In genomic region chr7:46396501-46396900, GRCh38 we compare ENCODE assay signal across 27 cellular contexts.
A peak's percentile ranks its signal among the peaks of the same experiment; 100 is the strongest.
DNase-seq lines count a peak whose midpoint lies in the region; ATAC-seq and TF ChIP-seq lines count a peak whose summit lies in the region.
"Had no signal": no experiment of that assay in that cellular context is flagged by ENCODE, and none has a peak within 500 bp of the region (broad histone marks: within the 10 kb centered on the region; RNA-seq: fewer than 3 reads in every experiment).

No MANE protein-coding gene starts in this region.

- in situ Hi-C loops in GM23248 (cut with MboI): no loop called here
- in situ Hi-C loops in gastrocnemius medialis (cut with MboI; ENCODE audit: low sequenced_read_pairs in 4 of 4): no loop called here

- H3K27me3 ChIP-seq in GM23248 (replicated peaks; ENCODE audit: insufficient read depth) (no peaks in the 10 kb centered on the region), gastrocnemius medialis (no peaks in the 10 kb centered on the region)

- H3K27me3 Mint-ChIP-seq in osteocyte (ENCODE audit: unreplicated experiment): peaks cover 3% of the 10 kb centered on the region

- H3K9me3 Mint-ChIP-seq in osteocyte (ENCODE audit: unreplicated experiment): peaks cover under 1% of the 10 kb centered on the region

- peaks cover 3% of the 10 kb centered on the region for H3K36me3 Mint-ChIP-seq in osteocyte (ENCODE audit: unreplicated experiment)
- H3K36me3 Mint-ChIP-seq: CD8-positive, alpha-beta T cell had no signal

- H3K9me2 ChIP-seq in GM23248 (ENCODE audit: insufficient read depth): no peaks in the 10 kb centered on the region

- H4K20me1 ChIP-seq in GM23248 (ENCODE audit: insufficient read depth): no peaks in the 10 kb centered on the region

- no peaks in the 10 kb centered on the region; the same call in 1 of the 2 replicates for H3F3A ChIP-seq in GM23248 (ENCODE audit: insufficient read depth)

- DNase-seq in AG08395 (ENCODE audit: low spot score): peak; percentile 28
- DNase-seq in GM23248: peak; percentile 67
- peak; percentile 4 to 15 for DNase-seq in foreskin fibroblast
- DNase-seq in gastrocnemius medialis: peak; percentile 11 to 21
- no peak for DNase-seq in osteocyte (ENCODE audit: extremely low spot score, unreplicated experiment)
- DNase-seq in NCI-H1048 (lab: John Stamatoyannopoulos, UW): no peak
- no peak for DNase-seq in RWPE1 (ENCODE audit: low spot score)
- DNase-seq: 8988T; ACHN; C1 segment of cervical spinal cord; Caco-2; CD8-positive, alpha-beta T cell; GOT3; HFFc6; IMR-90; KG1; MM.1S; NCI-H1092; NCI-H1417 treated with DMSO at 0.1 percent for 48 hours; NCI-H1694 treated with DMSO at 0.1 percent for 48 hours; NCI-H2081; NCI-H2227 treated with DMSO at 0.1 percent for 48 hours; NCI-H526 treated with DMSO at 0.1 percent for 48 hours; SHP77 treated with DMSO at 0.1 percent for 48 hours had no signal

- TF ChIP-seq CTCF in foreskin fibroblast (IDR thresholded peaks at IDR 0.05; ENCODE audit: low read depth, low read length) (no peak), gastrocnemius medialis (IDR thresholded peaks at IDR 0.05 in 4 of 5, conservative IDR thresholded peaks at IDR 0.05 in 1 of 5) (no peak), osteocyte (IDR thresholded peaks at IDR 0.05) (no peak), RWPE1 (conservative IDR thresholded peaks at IDR 0.05; ENCODE audit: low read depth) (no peak)

- WGBS in GM23248 (ENCODE audit: low coverage in 1 of 2, low lambda C conversion rate in 2 of 2, missing lambda C conversion rate in 2 of 2), 2 experiments: 9 to 13% methylated on average over 7 of the region's 7 CpGs

- no peak overlapping the region for H3K9ac ChIP-seq in GM23248

- H2AFZ ChIP-seq in GM23248: no peak overlapping the region

- H3K4me3 Mint-ChIP-seq in osteocyte (ENCODE audit: unreplicated experiment): no peak overlapping the region
- H3K4me3 Mint-ChIP-seq: CD8-positive, alpha-beta T cell; HFFc6 had no signal

- H3K36me3 ChIP-seq in GM23248 (ENCODE audit: low read depth): no peaks in the 10 kb centered on the region
- H3K36me3 ChIP-seq in gastrocnemius medialis: no peaks in the 10 kb centered on the region
- H3K36me3 ChIP-seq: HAP-1 had no signal

- POLR2A ChIA-PET in RWPE1 (lab: Yijun Ruan, JAX; ENCODE audit: low non-redundant PET): no interaction called here

- TF ChIP-seq POLR2A in gastrocnemius medialis (IDR thresholded peaks at IDR 0.05): no peak

- ATAC-seq in gastrocnemius medialis: peak; percentile 59 to 69
- ATAC-seq: CD8-positive, alpha-beta T cell; GM12878 had no signal

- no peak overlapping the region for H3K27ac ChIP-seq in GM23248
- H3K27ac ChIP-seq in gastrocnemius medialis: no peak overlapping the region
- H3K27ac ChIP-seq in RWPE1: no peak overlapping the region
- H3K27ac ChIP-seq: SK-N-MC had no signal

- H3K9me3 ChIP-seq in GM23248 (ENCODE audit: low read depth): no peaks in the 10 kb centered on the region
- H3K9me3 ChIP-seq in gastrocnemius medialis: no peaks in the 10 kb centered on the region
- H3K9me3 ChIP-seq: HAP-1 had no signal

- intact Hi-C loops in gastrocnemius medialis (cut with DNase I; ENCODE audit: low total_unique reads): no loop called here

- H3K79me2 ChIP-seq in GM23248 (ENCODE audit: insufficient read depth): no peaks in the 10 kb centered on the region

- CTCF ChIA-PET in RWPE1 (lab: Yijun Ruan, JAX): no interaction called here

- H3K4me3 ChIP-seq in GM23248 (no peak overlapping the region), foreskin fibroblast (ENCODE audit: low read depth in 1 of 2, low read length in 2 of 2) (no peak overlapping the region), gastrocnemius medialis (no peak overlapping the region)
- H3K4me3 ChIP-seq: GM12878, HAP-1, SK-N-MC had no signal

- H3K4me2 ChIP-seq in GM23248 (ENCODE audit: unreplicated experiment): peak overlapping the region; percentile 31

- H3K4me1 Mint-ChIP-seq in osteocyte (ENCODE audit: unreplicated experiment): no peaks in the 10 kb centered on the region

- H3K27ac Mint-ChIP-seq in osteocyte (ENCODE audit: unreplicated experiment): no peak overlapping the region
- H3K27ac Mint-ChIP-seq: CD8-positive, alpha-beta T cell; HFFc6 had no signal

- H3K4me1 ChIP-seq in GM23248 (ENCODE audit: insufficient read depth) (0 out of 2 replicates have a peak, but pooled peaks cover 4% of the 10 kb centered on the region), gastrocnemius medialis (peaks cover 0 to 7% of the 10 kb centered on the region in 2 donors)
- H3K4me1 ChIP-seq: HAP-1 had no signal

Comparison
In these comparisons a context has a peak if more than half of its experiments do, and no peak if none do; other contexts are left out.
1. DNase-seq: peak in AG08395 (single experiment), GM23248 (single experiment), foreskin fibroblast (2 of 2) and gastrocnemius medialis (2 of 2); none in osteocyte (single experiment), NCI-H1048 (single experiment) and RWPE1 (single experiment).